In genomic region chr17:7614422-7615264, GRCh38 we compare ENCODE assay signal across 8 cellular contexts.
A peak's percentile ranks its signal among the peaks of the same experiment; 100 is the strongest.
DNase-seq lines count a peak whose midpoint lies in the region; ATAC-seq lines count a peak whose summit lies in the region.

TSS of gene FXR2 (minus strand) at chr17:7614897. CDS start at chr17:7614532, 365 bp downstream.

- ATAC-seq in GM19035 (IDR thresholded peaks at IDR 0.05; ENCODE audit: unreplicated experiment): peak; percentile 85
- ATAC-seq in HG03354 (IDR thresholded peaks at IDR 0.05; ENCODE audit: poor library complexity, severe bottlenecking, unreplicated experiment): peak; percentile 89
- ATAC-seq in activated CD4-positive, CD25-positive, alpha-beta regulatory T cell treated with anti-CD3 and anti-CD28 coated beads, Interleukin-2, amount 50 U/mL, for 24 hours: peak; percentile 93 to 94

- peak; percentile 100 for DNase-seq in AG20443 (ENCODE audit: low spot score)
- DNase-seq in NCI-H446 treated with DMSO at 0.1 percent for 48 hours (lab: John Stamatoyannopoulos, UW): peak; percentile 99
- DNase-seq in cerebellar cortex (ENCODE audit: low spot score): peak; percentile 100
- DNase-seq in iris pigment epithelial cell (ENCODE audit: low read depth): peak; percentile 100
- peak; percentile 99 for DNase-seq in stimulated activated CD4-positive, alpha-beta T cell treated with anti-CD3 and anti-CD28 coated beads, Interleukin-12 subunit alpha, Interleukin-12 subunit beta, amount 100 ng/mL, for 4 hours

Comparison
In these comparisons a context has a peak if more than half of its experiments do, and no peak if none do; other contexts are left out.
1. Peak in every context shown above with its lines: DNase-seq and ATAC-seq.